In the genomic region with DNA sequence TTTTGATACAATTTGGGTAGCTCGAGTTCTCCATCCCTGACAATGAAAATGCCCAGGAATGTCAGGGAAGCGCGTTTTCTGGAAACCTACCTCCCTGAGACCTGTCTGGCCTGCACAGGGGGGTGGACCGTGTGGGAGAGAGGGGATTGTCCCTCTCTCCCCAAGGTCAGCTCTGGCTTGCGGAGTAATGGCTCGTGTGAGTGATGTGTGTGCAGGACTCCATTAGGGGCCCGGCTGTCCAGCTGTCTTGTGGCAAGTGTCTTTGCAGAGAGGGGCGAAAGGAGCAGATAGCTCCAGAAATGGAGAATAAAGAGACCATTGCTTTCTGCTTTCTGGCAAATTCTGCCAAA, we compare ENCODE assay signal across 7 cellular contexts.
DNase-seq lines count a peak whose midpoint lies in the region; ATAC-seq and TF ChIP-seq lines count a peak whose summit lies in the region.

No MANE protein-coding gene starts in this region.

- DNase-seq in HFFc6 (no peak), T-cell (no peak), esophagus muscularis mucosa (ENCODE audit: extremely low spot score) (no peak), dermis blood vessel endothelial cell (no peak)

- H3K4me3 Mint-ChIP-seq in HFFc6 (peak overlapping the region; percentile 70), T-cell (peak overlapping the region in 2 of 3 donors; percentile 17 to 59)
- no peak overlapping the region for H3K4me3 Mint-ChIP-seq in stimulated activated memory B cell treated with anti-CD40 and anti-IgM and Interleukin-4, amounts not matched to agents 10 μg/mL and 1 μg/mL and 100 μg/mL, for 72 hours

- ATAC-seq in T-cell (replicated peaks in 1 of 4) (no peak), GM21360 (IDR thresholded peaks at IDR 0.05; ENCODE audit: unreplicated experiment) (no peak), GM21529 (IDR thresholded peaks at IDR 0.05; ENCODE audit: unreplicated experiment) (no peak)
- ATAC-seq in stimulated activated memory B cell treated with anti-CD40 and anti-IgM and Interleukin-4, amounts not matched to agents 10 μg/mL and 1 μg/mL and 100 μg/mL, for 72 hours: no peak

- TF ChIP-seq EP300 in esophagus muscularis mucosa (IDR thresholded peaks at IDR 0.05): no peak

- H3K36me3 ChIP-seq in esophagus muscularis mucosa: no peaks in the 10 kb centered on the region

- POLR2A ChIA-PET in T-cell (lab: Charles Lee): no interaction called here

- H3K4me1 Mint-ChIP-seq in HFFc6 (ENCODE audit: low read depth) (peaks cover 30% of the 10 kb centered on the region), T-cell (peaks cover 32 to 72% (median 67%) of the 10 kb centered on the region in 3 donors)
- peaks cover 71% of the 10 kb centered on the region for H3K4me1 Mint-ChIP-seq in stimulated activated memory B cell treated with anti-CD40 and anti-IgM and Interleukin-4, amounts not matched to agents 10 μg/mL and 1 μg/mL and 100 μg/mL, for 72 hours

- H3K4me3 ChIP-seq in esophagus muscularis mucosa: no peak overlapping the region

- H3K9me3 Mint-ChIP-seq in HFFc6: no peaks in the 10 kb centered on the region
- no peaks in the 10 kb centered on the region for H3K9me3 Mint-ChIP-seq in T-cell
- H3K9me3 Mint-ChIP-seq in stimulated activated memory B cell treated with anti-CD40 and anti-IgM and Interleukin-4, amounts not matched to agents 10 μg/mL and 1 μg/mL and 100 μg/mL, for 72 hours: no peaks in the 10 kb centered on the region

- 65% methylated on average over 8 of the region's 8 CpGs for WGBS in esophagus muscularis mucosa

- no peaks in the 10 kb centered on the region for H3K27me3 ChIP-seq in esophagus muscularis mucosa

- no peaks in the 10 kb centered on the region for H3K9me3 ChIP-seq in esophagus muscularis mucosa

- TF ChIP-seq POLR2A in esophagus muscularis mucosa (IDR thresholded peaks at IDR 0.05; ENCODE audit: low read depth): no peak

- CTCF ChIA-PET in T-cell (lab: Charles Lee): interaction anchor here in 1 of 2 donors (1.6 kb wide), 1 partner anchor 16 kb away, joined by 3 read pairs; no protein-coding TSS in a partner anchor

- TF ChIP-seq CTCF in HFFc6 (IDR thresholded peaks at IDR 0.05) (no peak), esophagus muscularis mucosa (IDR thresholded peaks at IDR 0.05) (no peak)

- peak overlapping the region; percentile 75 for H3K27ac Mint-ChIP-seq in HFFc6
- H3K27ac Mint-ChIP-seq in T-cell: peak overlapping the region in 1 of 2 donors; percentile 15
- H3K27ac Mint-ChIP-seq in stimulated activated memory B cell treated with anti-CD40 and anti-IgM and Interleukin-4, amounts not matched to agents 10 μg/mL and 1 μg/mL and 100 μg/mL, for 72 hours: peak overlapping the region; percentile 50

- H3K27ac ChIP-seq in esophagus muscularis mucosa (replicated peaks in 1 of 4): peak overlapping the region; percentile 29 to 69 (median 62)

- intact Hi-C loops in esophagus muscularis mucosa (cut with DNase I): no loop called here

- H3K36me3 Mint-ChIP-seq in HFFc6 (ENCODE audit: low read depth) (no peaks in the 10 kb centered on the region), T-cell (no peaks in the 10 kb centered on the region)
- H3K36me3 Mint-ChIP-seq in stimulated activated memory B cell treated with anti-CD40 and anti-IgM and Interleukin-4, amounts not matched to agents 10 μg/mL and 1 μg/mL and 100 μg/mL, for 72 hours: peaks cover 17% of the 10 kb centered on the region

- H3K4me1 ChIP-seq in esophagus muscularis mucosa: peaks cover 53 to 70% (median 66%) of the 10 kb centered on the region in 4 donors

- H3K27me3 Mint-ChIP-seq in HFFc6 (ENCODE audit: insufficient read depth): peaks cover 3% of the 10 kb centered on the region; the same call in 1 of the 2 replicates
- no peaks in the 10 kb centered on the region for H3K27me3 Mint-ChIP-seq in T-cell
- no peaks in the 10 kb centered on the region for H3K27me3 Mint-ChIP-seq in stimulated activated memory B cell treated with anti-CD40 and anti-IgM and Interleukin-4, amounts not matched to agents 10 μg/mL and 1 μg/mL and 100 μg/mL, for 72 hours
